In the genomic region with DNA sequence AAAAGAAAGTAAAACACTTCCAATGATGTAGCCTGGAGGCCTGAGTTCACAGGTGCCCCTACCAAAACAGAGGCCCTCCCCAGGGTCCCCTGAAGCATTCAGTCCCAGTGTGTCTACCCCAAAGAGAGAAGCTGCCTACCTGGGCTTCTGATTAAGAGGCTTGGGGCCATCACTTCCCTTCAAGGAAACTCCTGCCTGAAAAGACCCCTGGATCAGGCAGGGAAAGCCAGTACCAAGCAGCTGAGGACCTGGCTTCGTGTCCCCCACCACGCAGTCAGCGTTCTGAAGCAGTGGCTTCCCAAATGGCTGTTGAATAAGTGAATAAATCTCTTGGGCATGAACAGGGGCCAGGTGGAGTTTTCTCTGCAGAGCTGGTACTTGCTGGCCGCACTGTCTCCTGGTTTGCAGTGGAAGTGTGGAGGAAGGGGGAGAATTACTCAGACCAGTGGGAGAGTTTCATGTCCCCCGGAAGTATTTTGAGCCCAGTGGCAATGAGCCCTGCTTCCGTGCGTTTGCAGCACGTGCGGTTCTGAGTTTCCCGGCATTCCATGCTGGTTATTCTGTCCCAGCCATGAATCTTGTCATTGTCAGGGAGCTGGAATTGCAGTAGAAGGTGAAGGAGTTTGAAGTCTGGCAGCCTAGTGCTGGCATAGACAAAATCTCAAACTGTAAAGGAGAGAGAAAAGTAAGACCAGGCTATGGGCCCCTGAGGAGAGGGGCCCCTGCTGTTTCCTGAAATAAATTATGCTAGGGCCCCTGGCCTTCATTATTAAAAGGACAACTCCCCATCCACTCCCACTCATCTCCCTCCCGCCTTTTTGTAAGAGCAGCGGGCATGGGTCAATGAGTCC, we compare ENCODE assay signal across 17 cellular contexts. TPM values are rescaled to one million over a fixed set of nuclear protein-coding genes. Genes with fewer than 3 reads are reported as not detected.
A peak's percentile ranks its signal among the peaks of the same experiment; 100 is the strongest.
DNase-seq lines count a peak whose midpoint lies in the region; ATAC-seq, FAIRE-seq and TF ChIP-seq lines count a peak whose summit lies in the region.
"Had no signal": no experiment of that assay in that cellular context is flagged by ENCODE, and none has a peak within 500 bp of the region (broad histone marks: within the 10 kb centered on the region; RNA-seq: fewer than 3 reads in every experiment).

No MANE protein-coding gene starts in this region.

- peaks cover 34% of the 10 kb centered on the region for H3K4me1 Mint-ChIP-seq in stimulated activated memory B cell treated with anti-CD40 and anti-IgM and Interleukin-4, amounts not matched to agents 10 μg/mL and 1 μg/mL and 100 μg/mL, for 72 hours
- H3K4me1 Mint-ChIP-seq: stimulated activated effector memory CD8-positive, alpha-beta T cell treated with anti-CD3 and anti-CD28 coated beads, Interleukin-12 subunit alpha, Interleukin-12 subunit beta, amount 100 ng/mL, for 72 hours had no signal

- H3K4me1 ChIP-seq in kidney (ENCODE audit: control insufficient read depth in 1 of 2, insufficient read depth in 1 of 2, low read depth in 1 of 2, low read length in 2 of 2) = peaks cover 3% of the 10 kb centered on the region in 2 donors
- H3K4me1 ChIP-seq: foreskin keratinocyte, psoas muscle, transverse colon had no signal

- H3K36me3 Mint-ChIP-seq in stimulated activated memory B cell treated with anti-CD40 and anti-IgM and Interleukin-4, amounts not matched to agents 10 μg/mL and 1 μg/mL and 100 μg/mL, for 72 hours = no peaks in the 10 kb centered on the region
- H3K36me3 Mint-ChIP-seq: CD4-positive, CD25-positive, alpha-beta regulatory T cell; stimulated activated effector memory CD8-positive, alpha-beta T cell treated with anti-CD3 and anti-CD28 coated beads, Interleukin-12 subunit alpha, Interleukin-12 subunit beta, amount 100 ng/mL, for 72 hours had no signal

- no peaks in the 10 kb centered on the region for H3K27me3 Mint-ChIP-seq in stimulated activated memory B cell treated with anti-CD40 and anti-IgM and Interleukin-4, amounts not matched to agents 10 μg/mL and 1 μg/mL and 100 μg/mL, for 72 hours

- no peak overlapping the region for H3K9ac ChIP-seq in kidney (ENCODE audit: low read length in 2 of 2)
- H3K9ac ChIP-seq: SK-N-SH had no signal

- H3K27ac ChIP-seq in kidney (ENCODE audit: low read depth in 2 of 2, low read length in 2 of 2) = no peak overlapping the region
- H3K27ac ChIP-seq in substantia nigra (ENCODE audit: low read depth, low read length, poor library complexity, severe bottlenecking) = no peak overlapping the region
- H3K27ac ChIP-seq: foreskin keratinocyte, psoas muscle, transverse colon had no signal

- no peak overlapping the region for H3K4me3 Mint-ChIP-seq in stimulated activated memory B cell treated with anti-CD40 and anti-IgM and Interleukin-4, amounts not matched to agents 10 μg/mL and 1 μg/mL and 100 μg/mL, for 72 hours
- H3K4me3 Mint-ChIP-seq: CD4-positive, CD25-positive, alpha-beta regulatory T cell; stimulated activated effector memory CD8-positive, alpha-beta T cell treated with anti-CD3 and anti-CD28 coated beads, Interleukin-12 subunit alpha, Interleukin-12 subunit beta, amount 100 ng/mL, for 72 hours had no signal

- no peak overlapping the region for H3K4me3 ChIP-seq in kidney (ENCODE audit: low read length in 2 of 2)
- H3K4me3 ChIP-seq: psoas muscle, transverse colon had no signal

- DNase-seq in NCI-H2227 treated with DMSO at 0.1 percent for 48 hours (lab: John Stamatoyannopoulos, UW) (peak; percentile 9), NCI-H2227 (lab: John Stamatoyannopoulos, UW; ENCODE audit: unreplicated experiment) (no peak), NCI-H69 (lab: John Stamatoyannopoulos, UW) (peak; percentile 41), kidney (peak; percentile 24), substantia nigra (lab: John Stamatoyannopoulos, UW) (no peak), NCI-H146 treated with DMSO at 0.1 percent for 48 hours (lab: John Stamatoyannopoulos, UW; ENCODE audit: unreplicated experiment) (no peak)
- DNase-seq in activated CD4-positive, CD25-positive, alpha-beta regulatory T cell (lab: John Stamatoyannopoulos, UW) = no peak
- DNase-seq: foreskin keratinocyte, NCI-H2107, NCI-H748 treated with DMSO at 0.1 percent for 48 hours had no signal

- TF ChIP-seq CTCF in kidney (IDR thresholded peaks at IDR 0.05; ENCODE audit: borderline replicate concordance, extremely low read depth, insufficient read depth) = no peak

- no peaks in the 10 kb centered on the region for H3K9me3 Mint-ChIP-seq in stimulated activated memory B cell treated with anti-CD40 and anti-IgM and Interleukin-4, amounts not matched to agents 10 μg/mL and 1 μg/mL and 100 μg/mL, for 72 hours
- H3K9me3 Mint-ChIP-seq: CD4-positive, CD25-positive, alpha-beta regulatory T cell; stimulated activated effector memory CD8-positive, alpha-beta T cell treated with anti-CD3 and anti-CD28 coated beads, Interleukin-12 subunit alpha, Interleukin-12 subunit beta, amount 100 ng/mL, for 72 hours had no signal

- H3K27ac Mint-ChIP-seq in stimulated activated memory B cell treated with anti-CD40 and anti-IgM and Interleukin-4, amounts not matched to agents 10 μg/mL and 1 μg/mL and 100 μg/mL, for 72 hours = peak overlapping the region; percentile 82
- H3K27ac Mint-ChIP-seq: CD4-positive, CD25-positive, alpha-beta regulatory T cell; stimulated activated effector memory CD8-positive, alpha-beta T cell treated with anti-CD3 and anti-CD28 coated beads, Interleukin-12 subunit alpha, Interleukin-12 subunit beta, amount 100 ng/mL, for 72 hours had no signal

- no peaks in the 10 kb centered on the region for H3K9me3 ChIP-seq in kidney (ENCODE audit: control insufficient read depth in 1 of 2, low read length in 2 of 2)
- H3K9me3 ChIP-seq: psoas muscle, SK-N-SH, transverse colon had no signal

- FAIRE-seq in kidney (lab: Jason Lieb, UNC) = no peak

- no peaks in the 10 kb centered on the region for H3K36me3 ChIP-seq in kidney (ENCODE audit: control insufficient read depth in 1 of 2, insufficient read depth in 2 of 2, low read length in 2 of 2)
- H3K36me3 ChIP-seq: transverse colon had no signal

- ATAC-seq in stimulated activated memory B cell treated with anti-CD40 and anti-IgM and Interleukin-4, amounts not matched to agents 10 μg/mL and 1 μg/mL and 100 μg/mL, for 72 hours = no peak
- ATAC-seq: Panc1 had no signal

- intact Hi-C loops in kidney (cut with DNase I) = no loop called here

RNA-seq across cellular contexts. Expression of gene RMI2, which starts 27.0 kb away (rescaled TPM):
- 4.6 TPM for total RNA-seq in kidney
- 5.2 TPM for polyA plus RNA-seq in kidney (ENCODE audit: insufficient read depth, low read depth, low replicate concordance)

Comparison
In these comparisons a context has a peak if more than half of its experiments do, and no peak if none do; other contexts are left out.
1. DNase-seq: peak in NCI-H2227 treated with DMSO at 0.1 percent for 48 hours (single experiment), NCI-H69 (single experiment) and kidney (single experiment); none in NCI-H2227 (single experiment), activated CD4-positive, CD25-positive, alpha-beta regulatory T cell (0 of 4), substantia nigra (0 of 49) and NCI-H146 treated with DMSO at 0.1 percent for 48 hours (single experiment).